ENCODE assay signal across 3 cellular contexts in genomic region chr19:2226051-2226839, GRCh38.
TF ChIP-seq lines count a peak whose summit lies in the region.

No MANE protein-coding gene starts in this region.

TF ChIP-seq in WTC11, 78 proteins besides CTCF, POLR2A, EP300 and RAD21:
- no peak for TF ChIP-seq ZNF281 (CRISPR knock-in tag; IDR thresholded peaks at IDR 0.05)
- peak; percentile 87 for TF ChIP-seq ZNF121 (CRISPR knock-in tag; IDR thresholded peaks at IDR 0.05)

TF ChIP-seq in endothelial cell of umbilical vein, 7 proteins besides CTCF, POLR2A, EP300 and RAD21:
- no peak for TF ChIP-seq FOS (IDR thresholded peaks at IDR 0.05; ENCODE audit: borderline replicate concordance, insufficient read depth, low read length)
- TF ChIP-seq MYC (IDR thresholded peaks at IDR 0.05; ENCODE audit: low read depth, low read length) = no peak

TF ChIP-seq in HEK293T, 16 proteins besides CTCF, POLR2A, EP300 and RAD21:
- TF ChIP-seq FOXK2 (IDR thresholded peaks at IDR 0.05) (no peak), ZNF384 (IDR thresholded peaks at IDR 0.05) (no peak), TARDBP (IDR thresholded peaks at IDR 0.05) (no peak), ARNT (IDR thresholded peaks at IDR 0.05) (no peak), ELF4 (IDR thresholded peaks at IDR 0.05) (no peak), NFRKB (IDR thresholded peaks at IDR 0.05) (no peak), LEF1 (IDR thresholded peaks at IDR 0.05; ENCODE audit: borderline replicate concordance) (no peak), PKNOX1 (IDR thresholded peaks at IDR 0.05) (no peak), SUZ12 (IDR thresholded peaks at IDR 0.05) (no peak), BHLHE40 (IDR thresholded peaks at IDR 0.05; ENCODE audit: borderline replicate concordance) (no peak), FOXA1 (IDR thresholded peaks at IDR 0.05) (no peak), FOXM1 (IDR thresholded peaks at IDR 0.05; ENCODE audit: borderline replicate concordance) (no peak)
